18 cellular contexts compared by ENCODE assay signal in genomic region chr10:73332379-73332778, GRCh38. TPM values are rescaled to one million over a fixed set of nuclear protein-coding genes. Genes with fewer than 3 reads are reported as not detected.
DNase-seq lines count a peak whose midpoint lies in the region; ATAC-seq and TF ChIP-seq lines count a peak whose summit lies in the region.
"Had no signal": no experiment of that assay in that cellular context is flagged by ENCODE, and none has a peak within 500 bp of the region (broad histone marks: within the 10 kb centered on the region; RNA-seq: fewer than 3 reads in every experiment).

No MANE protein-coding gene starts in this region.

- H3K4me1 ChIP-seq in HUES64 (ENCODE audit: insufficient read depth, low read length) = peaks cover 9% of the 10 kb centered on the region; the same call in 1 of the 2 replicates
- no peaks in the 10 kb centered on the region for H3K4me1 ChIP-seq in PC-3 (ENCODE audit: insufficient read depth, low read length)
- H3K4me1 ChIP-seq in neural progenitor cell = no peaks in the 10 kb centered on the region

- DNase-seq in ELF-1 (ENCODE audit: low read depth, low spot score) (peak; percentile 9), PC-3 (no peak), neural progenitor cell (ENCODE audit: low spot score) (no peak)
- no peak for DNase-seq in stimulated activated naive B cell treated with anti-CD40 and anti-IgM and Interleukin-4, amounts not matched to agents 10 μg/mL and 1 μg/mL and 100 μg/mL, for 72 hours
- DNase-seq: C1 segment of cervical spinal cord; CD4-positive, alpha-beta memory T cell; DMS153; DMS79 treated with DMSO at 0.1 percent for 48 hours; EL; GDM1; GM23248; H7 had no signal

- H3K27me3 ChIP-seq in HUES64 (ENCODE audit: insufficient read depth, low read length) = no peaks in the 10 kb centered on the region
- peaks cover 43% of the 10 kb centered on the region for H3K27me3 ChIP-seq in PC-3 (ENCODE audit: low read length)
- H3K27me3 ChIP-seq in neural progenitor cell = peaks cover 4% of the 10 kb centered on the region

- H3K4me3 ChIP-seq in HUES64 (ENCODE audit: low read length) (no peak overlapping the region), PC-3 (ENCODE audit: low read length) (no peak overlapping the region), neural progenitor cell (no peak overlapping the region)
- H3K4me3 ChIP-seq: GM23248 had no signal

- no TSS peak for BruUV-seq in PC-3 (replicated peaks; lab: Mats Ljungman, UMichigan)

- no peak overlapping the region for H2AFZ ChIP-seq in PC-3 (ENCODE audit: low read length)
- H2AFZ ChIP-seq in neural progenitor cell (replicated peaks) = peak overlapping the region; percentile 10
- H2AFZ ChIP-seq: GM23248 had no signal

- H3K27ac Mint-ChIP-seq in neural progenitor cell = no peak overlapping the region
- no peak overlapping the region for H3K27ac Mint-ChIP-seq in stimulated activated naive B cell treated with anti-CD40 and anti-IgM and Interleukin-4, amounts not matched to agents 10 μg/mL and 1 μg/mL and 100 μg/mL, for 72 hours
- H3K27ac Mint-ChIP-seq: B cell; CD4-positive, alpha-beta memory T cell; IgD-negative memory B cell had no signal

- H3F3A ChIP-seq in PC-3 (ENCODE audit: low read length, unreplicated experiment) = no peaks in the 10 kb centered on the region
- no peaks in the 10 kb centered on the region for H3F3A ChIP-seq in neural progenitor cell (ENCODE audit: low read depth)

- no peak for TF ChIP-seq CTCF in PC-3 (conservative IDR thresholded peaks at IDR 0.05; ENCODE audit: low read depth, low read length)
- no peak for TF ChIP-seq CTCF in neural progenitor cell (IDR thresholded peaks at IDR 0.05)

- no peaks in the 10 kb centered on the region for H3K9me3 Mint-ChIP-seq in neural progenitor cell
- peaks cover 0 to 2% of the 10 kb centered on the region in 2 donors for H3K9me3 Mint-ChIP-seq in stimulated activated naive B cell treated with anti-CD40 and anti-IgM and Interleukin-4, amounts not matched to agents 10 μg/mL and 1 μg/mL and 100 μg/mL, for 72 hours
- H3K9me3 Mint-ChIP-seq: IgD-negative memory B cell had no signal

- H3K9ac ChIP-seq in HUES64 (ENCODE audit: low read depth, low read length) (0 out of 2 replicates have a peak overlapping the region, but pooled peaks have one; percentile 26), PC-3 (ENCODE audit: low read length) (no peak overlapping the region), neural progenitor cell (no peak overlapping the region)
- H3K9ac ChIP-seq: GM23248 had no signal

- H3K36me3 Mint-ChIP-seq in neural progenitor cell = no peaks in the 10 kb centered on the region
- H3K36me3 Mint-ChIP-seq in stimulated activated naive B cell treated with anti-CD40 and anti-IgM and Interleukin-4, amounts not matched to agents 10 μg/mL and 1 μg/mL and 100 μg/mL, for 72 hours = peaks cover 0 to 2% of the 10 kb centered on the region in 2 donors
- H3K36me3 Mint-ChIP-seq: IgD-negative memory B cell had no signal

- no peaks in the 10 kb centered on the region for H3K9me2 ChIP-seq in PC-3 (replicated peaks; ENCODE audit: low read length)

- WGBS in HUES64 = 83% methylated on average over 2 of the region's 2 CpGs

- peak; percentile 42; the same call in 1 of the 2 replicates for ATAC-seq in PC-3
- no peak for ATAC-seq in stimulated activated naive B cell treated with anti-CD40 and anti-IgM and Interleukin-4, amounts not matched to agents 10 μg/mL and 1 μg/mL and 100 μg/mL, for 72 hours (replicated peaks)
- ATAC-seq in GM18868 (IDR thresholded peaks at IDR 0.05; ENCODE audit: unreplicated experiment) = no peak
- no peak for ATAC-seq in GM21515 (IDR thresholded peaks at IDR 0.05; ENCODE audit: unreplicated experiment)

- H4K20me1 ChIP-seq in PC-3 (ENCODE audit: low read length) (no peaks in the 10 kb centered on the region), neural progenitor cell (ENCODE audit: low read depth) (no peaks in the 10 kb centered on the region)

- POLR2A ChIA-PET in PC-3 (lab: Charles Lee; ENCODE audit: unreplicated experiment) = no interaction called here

- no peak overlapping the region for H3K4me3 Mint-ChIP-seq in neural progenitor cell
- H3K4me3 Mint-ChIP-seq in stimulated activated naive B cell treated with anti-CD40 and anti-IgM and Interleukin-4, amounts not matched to agents 10 μg/mL and 1 μg/mL and 100 μg/mL, for 72 hours = no peak overlapping the region
- H3K4me3 Mint-ChIP-seq: B cell; CD4-positive, alpha-beta memory T cell; IgD-negative memory B cell had no signal

- H3K27me3 Mint-ChIP-seq in neural progenitor cell (ENCODE audit: insufficient read depth, low read depth) = no peaks in the 10 kb centered on the region
- H3K27me3 Mint-ChIP-seq in stimulated activated naive B cell treated with anti-CD40 and anti-IgM and Interleukin-4, amounts not matched to agents 10 μg/mL and 1 μg/mL and 100 μg/mL, for 72 hours = no peaks in the 10 kb centered on the region
- H3K27me3 Mint-ChIP-seq: CD4-positive, alpha-beta memory T cell; IgD-negative memory B cell had no signal

- intact Hi-C loops in PC-3 (cut with micrococcal nuclease) = no loop called here

- CTCF ChIA-PET in PC-3 (lab: Charles Lee) = no interaction called here

- no peaks in the 10 kb centered on the region for H3K9me3 ChIP-seq in HUES64 (ENCODE audit: insufficient read depth, low read depth, low read length)
- no peaks in the 10 kb centered on the region for H3K9me3 ChIP-seq in PC-3 (ENCODE audit: low read length)
- H3K9me3 ChIP-seq in neural progenitor cell (ENCODE audit: low read depth) = no peaks in the 10 kb centered on the region

- H3K27ac ChIP-seq in HUES64 (ENCODE audit: low read depth, low read length) (no peak overlapping the region), PC-3 (ENCODE audit: low read length) (no peak overlapping the region), neural progenitor cell (no peak overlapping the region)
- H3K27ac ChIP-seq: GM23248 had no signal

- no peak overlapping the region for H3K4me2 ChIP-seq in PC-3 (ENCODE audit: low read length)
- no peak overlapping the region for H3K4me2 ChIP-seq in neural progenitor cell

- H3K36me3 ChIP-seq in HUES64 (ENCODE audit: insufficient read depth, low read length) = no peaks in the 10 kb centered on the region
- no peaks in the 10 kb centered on the region for H3K36me3 ChIP-seq in PC-3 (ENCODE audit: low read depth, low read length)
- no peaks in the 10 kb centered on the region for H3K36me3 ChIP-seq in neural progenitor cell

- no peaks in the 10 kb centered on the region for H3K4me1 Mint-ChIP-seq in neural progenitor cell
- no peaks in the 10 kb centered on the region for H3K4me1 Mint-ChIP-seq in stimulated activated naive B cell treated with anti-CD40 and anti-IgM and Interleukin-4, amounts not matched to agents 10 μg/mL and 1 μg/mL and 100 μg/mL, for 72 hours
- H3K4me1 Mint-ChIP-seq: B cell; CD4-positive, alpha-beta memory T cell; IgD-negative memory B cell had no signal

- H3K79me2 ChIP-seq in PC-3 (ENCODE audit: low read length) (no peaks in the 10 kb centered on the region), neural progenitor cell (ENCODE audit: low read depth) (no peaks in the 10 kb centered on the region)

RNA-seq across cellular contexts. Expression of gene CFAP70, which starts 26.3 kb away (rescaled TPM):
- polyA plus RNA-seq in HUES64 (2013, experiment 1 of 2) = 0.30 TPM
- polyA plus RNA-seq in HUES64 (2013, experiment 2 of 2) = 0.44 TPM
- total RNA-seq in PC-3 (2014; rRNA removed) (0.73 and 0.92 TPM in 2 replicates), neural progenitor cell (ENCODE audit: low replicate concordance) (1.1 and 1.7 TPM in 2 replicates)
- total RNA-seq: HT-29 had no signal
